Comparison of ENCODE assay signal across 7 cellular contexts in the genomic region with DNA sequence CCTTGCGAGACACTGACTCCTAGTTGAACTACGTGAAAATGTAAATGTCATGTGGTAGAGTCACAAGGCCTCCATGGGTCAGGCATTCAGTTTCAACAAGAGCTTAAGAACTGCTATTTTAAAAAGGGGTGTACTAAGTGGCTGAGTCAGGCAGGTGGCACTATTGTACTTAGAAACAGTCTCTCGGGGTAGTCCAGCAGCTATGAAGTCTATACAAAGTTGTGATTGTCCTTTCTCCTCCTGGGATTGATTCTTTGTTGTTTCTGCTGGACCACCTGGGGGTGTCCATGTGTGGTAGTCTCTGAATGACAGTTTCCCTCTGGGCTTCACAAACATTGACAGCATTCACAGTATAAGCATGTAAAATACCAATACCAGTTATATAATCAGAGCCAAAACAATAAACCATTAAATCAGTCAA. TPM values are rescaled to one million over a fixed set of nuclear protein-coding genes. Genes with fewer than 3 reads are reported as not detected.
DNase-seq lines count a peak whose midpoint lies in the region; ATAC-seq and TF ChIP-seq lines count a peak whose summit lies in the region.

No MANE protein-coding gene starts in this region.

- no peak overlapping the region for H3K4me3 ChIP-seq in HUES48 (ENCODE audit: low read depth, low read length)
- no peak overlapping the region for H3K4me3 ChIP-seq in PC-3 (ENCODE audit: low read length)

- no peaks in the 10 kb centered on the region for H3K27me3 ChIP-seq in HUES48 (ENCODE audit: control insufficient read depth, insufficient read depth, low read length)
- no peaks in the 10 kb centered on the region for H3K27me3 ChIP-seq in PC-3 (ENCODE audit: low read length)

- BruUV-seq in PC-3 (replicated peaks; lab: Mats Ljungman, UMichigan): no TSS peak

- intact Hi-C loops in PC-3 (cut with micrococcal nuclease): loop anchor here (1.0 to 5.0 kb wide), 7 partner anchors 33 to 1007 kb away; partner anchors contain the start of gene UGGT2

- H3K9ac ChIP-seq in HUES48 (ENCODE audit: low read depth, low read length) (no peak overlapping the region), PC-3 (ENCODE audit: low read length) (no peak overlapping the region)

- TF ChIP-seq CTCF in GM10266 (IDR thresholded peaks at IDR 0.05; ENCODE audit: control insufficient read depth, insufficient read depth, low read depth, missing control alignments) (peak; percentile 71), PC-3 (conservative IDR thresholded peaks at IDR 0.05; ENCODE audit: low read depth, low read length) (peak; percentile 80)

- peak overlapping the region; percentile 53 for H3K27ac ChIP-seq in HUES48 (ENCODE audit: low read depth, low read length)
- H3K27ac ChIP-seq in PC-3 (ENCODE audit: low read length): peak overlapping the region; percentile 25; the same call in 1 of the 2 replicates

- H3K4me1 ChIP-seq in HUES48 (ENCODE audit: control insufficient read depth, insufficient read depth, low read length) (peaks cover 6% of the 10 kb centered on the region; the same call in 1 of the 2 replicates), PC-3 (ENCODE audit: insufficient read depth, low read length) (peaks cover 17% of the 10 kb centered on the region)

- H3K4me2 ChIP-seq in PC-3 (ENCODE audit: low read length): peak overlapping the region; percentile 48; the same call in 1 of the 2 replicates

- peak; percentile 87 for ATAC-seq in GM21717 (IDR thresholded peaks at IDR 0.05; ENCODE audit: unreplicated experiment)
- ATAC-seq in PC-3: peak; percentile 85

- no peak overlapping the region for H2AFZ ChIP-seq in PC-3 (ENCODE audit: low read length)

- no peaks in the 10 kb centered on the region for H3F3A ChIP-seq in PC-3 (ENCODE audit: low read length, unreplicated experiment)

- H3K9me3 ChIP-seq in HUES48 (ENCODE audit: control insufficient read depth, insufficient read depth, low read length): peaks cover 4% of the 10 kb centered on the region; the same call in 1 of the 2 replicates
- no peaks in the 10 kb centered on the region for H3K9me3 ChIP-seq in PC-3 (ENCODE audit: low read length)

- no peaks in the 10 kb centered on the region for H3K9me2 ChIP-seq in PC-3 (replicated peaks; ENCODE audit: low read length)

- H3K36me3 ChIP-seq in HUES48 (ENCODE audit: control insufficient read depth, insufficient read depth, low read length): peaks cover 12% of the 10 kb centered on the region; the same call in 1 of the 2 replicates
- H3K36me3 ChIP-seq in PC-3 (ENCODE audit: low read depth, low read length): no peaks in the 10 kb centered on the region; the same call in 1 of the 2 replicates

- H4K20me1 ChIP-seq in PC-3 (ENCODE audit: low read length): 0 out of 2 replicates have a peak, but pooled peaks cover 6% of the 10 kb centered on the region

- H3K79me2 ChIP-seq in PC-3 (ENCODE audit: low read length): no peaks in the 10 kb centered on the region

- CTCF ChIA-PET in PC-3 (lab: Charles Lee): interaction anchor here (0.6 to 1.5 kb wide), 9 partner anchors 30 to 946 kb away, joined by 3 to 18 read pairs (median 3); partner anchors contain the start of gene UGGT2

- DNase-seq in GM10266 (ENCODE audit: extremely low spot score) (peak; percentile 39), PC-3 (peak; percentile 69), dedifferentiated amniotic fluid mesenchymal stem cell (ENCODE audit: extremely low spot score) (peak; percentile 31), medulla oblongata (ENCODE audit: extremely low spot score) (peak; percentile 84)
- DNase-seq in activated CD8-positive, alpha-beta memory T cell treated with anti-CD3 and anti-CD28 coated beads, Interleukin-2, amount 50 U/mL, for 48 hours: no peak

- POLR2A ChIA-PET in PC-3 (lab: Charles Lee; ENCODE audit: unreplicated experiment): interaction anchor here (0.5 kb wide), 1 partner anchor 234 kb away, joined by 3 read pairs; no protein-coding TSS in a partner anchor

RNA-seq across cellular contexts. Expression of gene UGGT2, which starts 33.0 kb away (rescaled TPM):
- 12.2 and 24.3 TPM in 2 replicates for total RNA-seq in PC-3 (2014; rRNA removed)
